1 cellular context compared by ENCODE assay signal in genomic region chr7:45885264-45885882, GRCh38.
TF ChIP-seq lines count a peak whose summit lies in the region.

No MANE protein-coding gene starts in this region.

TF ChIP-seq in HepG2, 621 proteins besides CTCF, POLR2A, EP300 and RAD21 (continued from another document and continues in another):
- TF ChIP-seq GPBP1L1 (CRISPR knock-in tag; IDR thresholded peaks at IDR 0.05) (no peak), MYC (CRISPR knock-in tag; IDR thresholded peaks at IDR 0.05; ENCODE audit: borderline replicate concordance) (peak; percentile 85), TARDBP (CRISPR knock-in tag; IDR thresholded peaks at IDR 0.05) (peak; percentile 98), ZNF317 (CRISPR knock-in tag; IDR thresholded peaks at IDR 0.05) (peak; percentile 78), CHD4 (IDR thresholded peaks at IDR 0.05; ENCODE audit: borderline replicate concordance, low read length) (no peak), ZBTB34 (CRISPR knock-in tag; IDR thresholded peaks at IDR 0.05) (peak; percentile 94), ZNF850 (CRISPR knock-in tag; conservative IDR thresholded peaks at IDR 0.05) (no peak), SETDB1 (CRISPR knock-in tag; IDR thresholded peaks at IDR 0.05; ENCODE audit: borderline replicate concordance) (no peak), ZFY (CRISPR knock-in tag; IDR thresholded peaks at IDR 0.05) (peak; percentile 92), ERF (CRISPR knock-in tag; IDR thresholded peaks at IDR 0.05) (peak; percentile 95; the same call in 1 of the 2 replicates), EHMT2 (IDR thresholded peaks at IDR 0.05; ENCODE audit: borderline replicate concordance, low read depth, low read length) (no peak; the same call in 1 of the 2 replicates), GABPA (IDR thresholded peaks at IDR 0.05; ENCODE audit: low read depth, low read length) (no peak), GABPA (CRISPR knock-in tag; IDR thresholded peaks at IDR 0.05; ENCODE audit: low read depth) (no peak), TOE1 (CRISPR knock-in tag; IDR thresholded peaks at IDR 0.05) (no peak), KLF6 (CRISPR knock-in tag; IDR thresholded peaks at IDR 0.05) (peak; percentile 94), SOX13 (IDR thresholded peaks at IDR 0.05) (peak; percentile 95), SOX13 (CRISPR knock-in tag; conservative IDR thresholded peaks at IDR 0.05 in 1 of 2, IDR thresholded peaks at IDR 0.05 in 1 of 2) (peak in 1 of 2 experiments; percentile 96; a peak in 2 of 4 replicates), ZSCAN31 (CRISPR knock-in tag; IDR thresholded peaks at IDR 0.05; ENCODE audit: low read depth) (peak; percentile 64; the same call in 1 of the 2 replicates), ZNF781 (CRISPR knock-in tag; IDR thresholded peaks at IDR 0.05; ENCODE audit: borderline replicate concordance, not compliant biosample characterization) (no peak), FOXP1 (IDR thresholded peaks at IDR 0.05) (peak; percentile 91), FOXP1 (CRISPR knock-in tag; IDR thresholded peaks at IDR 0.05) (peak; percentile 100), ARID2 (CRISPR knock-in tag; IDR thresholded peaks at IDR 0.05; ENCODE audit: borderline replicate concordance) (peak; percentile 96), ZNF331 (CRISPR knock-in tag; IDR thresholded peaks at IDR 0.05) (peak; percentile 92), ZNF280D (CRISPR knock-in tag; IDR thresholded peaks at IDR 0.05) (peak; percentile 90), ZNF10 (CRISPR knock-in tag; IDR thresholded peaks at IDR 0.05; ENCODE audit: borderline replicate concordance, low read depth) (no peak), ATM (IDR thresholded peaks at IDR 0.05; ENCODE audit: borderline replicate concordance) (no peak), ZNF138 (CRISPR knock-in tag; IDR thresholded peaks at IDR 0.05; ENCODE audit: low read depth) (no peak), ZNF619 (CRISPR knock-in tag; IDR thresholded peaks at IDR 0.05) (no peak), HIVEP1 (CRISPR knock-in tag; IDR thresholded peaks at IDR 0.05) (peak; percentile 90), BHLHE40 (IDR thresholded peaks at IDR 0.05; ENCODE audit: low read length) (no peak), ARID4A (CRISPR knock-in tag; IDR thresholded peaks at IDR 0.05; ENCODE audit: borderline replicate concordance) (peak; percentile 79; the same call in 1 of the 2 replicates), GATAD1 (CRISPR knock-in tag; IDR thresholded peaks at IDR 0.05) (peak; percentile 80), ZNF44 (CRISPR knock-in tag; IDR thresholded peaks at IDR 0.05) (peak; percentile 77; the same call in 1 of the 2 replicates)
- TF ChIP-seq, protein P1, sequence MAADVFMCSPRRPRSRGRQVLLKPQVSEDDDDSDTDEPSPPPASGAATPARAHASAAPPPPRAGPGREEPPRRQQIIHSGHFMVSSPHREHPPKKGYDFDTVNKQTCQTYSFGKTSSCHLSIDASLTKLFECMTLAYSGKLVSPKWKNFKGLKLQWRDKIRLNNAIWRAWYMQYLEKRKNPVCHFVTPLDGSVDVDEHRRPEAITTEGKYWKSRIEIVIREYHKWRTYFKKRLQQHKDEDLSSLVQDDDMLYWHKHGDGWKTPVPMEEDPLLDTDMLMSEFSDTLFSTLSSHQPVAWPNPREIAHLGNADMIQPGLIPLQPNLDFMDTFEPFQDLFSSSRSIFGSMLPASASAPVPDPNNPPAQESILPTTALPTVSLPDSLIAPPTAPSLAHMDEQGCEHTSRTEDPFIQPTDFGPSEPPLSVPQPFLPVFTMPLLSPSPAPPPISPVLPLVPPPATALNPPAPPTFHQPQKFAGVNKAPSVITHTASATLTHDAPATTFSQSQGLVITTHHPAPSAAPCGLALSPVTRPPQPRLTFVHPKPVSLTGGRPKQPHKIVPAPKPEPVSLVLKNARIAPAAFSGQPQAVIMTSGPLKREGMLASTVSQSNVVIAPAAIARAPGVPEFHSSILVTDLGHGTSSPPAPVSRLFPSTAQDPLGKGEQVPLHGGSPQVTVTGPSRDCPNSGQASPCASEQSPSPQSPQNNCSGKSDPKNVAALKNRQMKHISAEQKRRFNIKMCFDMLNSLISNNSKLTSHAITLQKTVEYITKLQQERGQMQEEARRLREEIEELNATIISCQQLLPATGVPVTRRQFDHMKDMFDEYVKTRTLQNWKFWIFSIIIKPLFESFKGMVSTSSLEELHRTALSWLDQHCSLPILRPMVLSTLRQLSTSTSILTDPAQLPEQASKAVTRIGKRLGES (CRISPR knock-in tag; IDR thresholded peaks at IDR 0.05; ENCODE audit: borderline replicate concordance), result 0 out of 2 replicates have a peak, but pooled peaks have one; percentile 36
- TF ChIP-seq, protein P2, sequence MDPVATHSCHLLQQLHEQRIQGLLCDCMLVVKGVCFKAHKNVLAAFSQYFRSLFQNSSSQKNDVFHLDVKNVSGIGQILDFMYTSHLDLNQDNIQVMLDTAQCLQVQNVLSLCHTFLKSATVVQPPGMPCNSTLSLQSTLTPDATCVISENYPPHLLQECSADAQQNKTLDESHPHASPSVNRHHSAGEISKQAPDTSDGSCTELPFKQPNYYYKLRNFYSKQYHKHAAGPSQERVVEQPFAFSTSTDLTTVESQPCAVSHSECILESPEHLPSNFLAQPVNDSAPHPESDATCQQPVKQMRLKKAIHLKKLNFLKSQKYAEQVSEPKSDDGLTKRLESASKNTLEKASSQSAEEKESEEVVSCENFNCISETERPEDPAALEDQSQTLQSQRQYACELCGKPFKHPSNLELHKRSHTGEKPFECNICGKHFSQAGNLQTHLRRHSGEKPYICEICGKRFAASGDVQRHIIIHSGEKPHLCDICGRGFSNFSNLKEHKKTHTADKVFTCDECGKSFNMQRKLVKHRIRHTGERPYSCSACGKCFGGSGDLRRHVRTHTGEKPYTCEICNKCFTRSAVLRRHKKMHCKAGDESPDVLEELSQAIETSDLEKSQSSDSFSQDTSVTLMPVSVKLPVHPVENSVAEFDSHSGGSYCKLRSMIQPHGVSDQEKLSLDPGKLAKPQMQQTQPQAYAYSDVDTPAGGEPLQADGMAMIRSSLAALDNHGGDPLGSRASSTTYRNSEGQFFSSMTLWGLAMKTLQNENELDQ (CRISPR knock-in tag; IDR thresholded peaks at IDR 0.05; ENCODE audit: borderline replicate concordance), result no peak
- TF ChIP-seq, protein P3, sequence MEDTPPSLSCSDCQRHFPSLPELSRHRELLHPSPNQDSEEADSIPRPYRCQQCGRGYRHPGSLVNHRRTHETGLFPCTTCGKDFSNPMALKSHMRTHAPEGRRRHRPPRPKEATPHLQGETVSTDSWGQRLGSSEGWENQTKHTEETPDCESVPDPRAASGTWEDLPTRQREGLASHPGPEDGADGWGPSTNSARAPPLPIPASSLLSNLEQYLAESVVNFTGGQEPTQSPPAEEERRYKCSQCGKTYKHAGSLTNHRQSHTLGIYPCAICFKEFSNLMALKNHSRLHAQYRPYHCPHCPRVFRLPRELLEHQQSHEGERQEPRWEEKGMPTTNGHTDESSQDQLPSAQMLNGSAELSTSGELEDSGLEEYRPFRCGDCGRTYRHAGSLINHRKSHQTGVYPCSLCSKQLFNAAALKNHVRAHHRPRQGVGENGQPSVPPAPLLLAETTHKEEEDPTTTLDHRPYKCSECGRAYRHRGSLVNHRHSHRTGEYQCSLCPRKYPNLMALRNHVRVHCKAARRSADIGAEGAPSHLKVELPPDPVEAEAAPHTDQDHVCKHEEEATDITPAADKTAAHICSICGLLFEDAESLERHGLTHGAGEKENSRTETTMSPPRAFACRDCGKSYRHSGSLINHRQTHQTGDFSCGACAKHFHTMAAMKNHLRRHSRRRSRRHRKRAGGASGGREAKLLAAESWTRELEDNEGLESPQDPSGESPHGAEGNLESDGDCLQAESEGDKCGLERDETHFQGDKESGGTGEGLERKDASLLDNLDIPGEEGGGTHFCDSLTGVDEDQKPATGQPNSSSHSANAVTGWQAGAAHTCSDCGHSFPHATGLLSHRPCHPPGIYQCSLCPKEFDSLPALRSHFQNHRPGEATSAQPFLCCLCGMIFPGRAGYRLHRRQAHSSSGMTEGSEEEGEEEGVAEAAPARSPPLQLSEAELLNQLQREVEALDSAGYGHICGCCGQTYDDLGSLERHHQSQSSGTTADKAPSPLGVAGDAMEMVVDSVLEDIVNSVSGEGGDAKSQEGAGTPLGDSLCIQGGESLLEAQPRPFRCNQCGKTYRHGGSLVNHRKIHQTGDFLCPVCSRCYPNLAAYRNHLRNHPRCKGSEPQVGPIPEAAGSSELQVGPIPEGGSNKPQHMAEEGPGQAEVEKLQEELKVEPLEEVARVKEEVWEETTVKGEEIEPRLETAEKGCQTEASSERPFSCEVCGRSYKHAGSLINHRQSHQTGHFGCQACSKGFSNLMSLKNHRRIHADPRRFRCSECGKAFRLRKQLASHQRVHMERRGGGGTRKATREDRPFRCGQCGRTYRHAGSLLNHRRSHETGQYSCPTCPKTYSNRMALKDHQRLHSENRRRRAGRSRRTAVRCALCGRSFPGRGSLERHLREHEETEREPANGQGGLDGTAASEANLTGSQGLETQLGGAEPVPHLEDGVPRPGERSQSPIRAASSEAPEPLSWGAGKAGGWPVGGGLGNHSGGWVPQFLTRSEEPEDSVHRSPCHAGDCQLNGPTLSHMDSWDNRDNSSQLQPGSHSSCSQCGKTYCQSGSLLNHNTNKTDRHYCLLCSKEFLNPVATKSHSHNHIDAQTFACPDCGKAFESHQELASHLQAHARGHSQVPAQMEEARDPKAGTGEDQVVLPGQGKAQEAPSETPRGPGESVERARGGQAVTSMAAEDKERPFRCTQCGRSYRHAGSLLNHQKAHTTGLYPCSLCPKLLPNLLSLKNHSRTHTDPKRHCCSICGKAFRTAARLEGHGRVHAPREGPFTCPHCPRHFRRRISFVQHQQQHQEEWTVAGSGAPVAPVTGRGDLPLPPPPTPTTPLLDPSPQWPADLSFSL (CRISPR knock-in tag; IDR thresholded peaks at IDR 0.05), result no peak; the same call in 1 of the 2 replicates
